ENCODE assay signal across 2 cellular contexts in genomic region chr1:207455183-207455754, GRCh38.
TF ChIP-seq lines count a peak whose summit lies in the region.

No MANE protein-coding gene starts in this region.

TF ChIP-seq in H1, 55 proteins besides CTCF, POLR2A, EP300 and RAD21:
- TF ChIP-seq TEAD4 (IDR thresholded peaks at IDR 0.05; ENCODE audit: low read depth, low read length) (no peak), PHF8 (conservative IDR thresholded peaks at IDR 0.05; ENCODE audit: low read depth, low read length) (no peak)

TF ChIP-seq in HepG2, 621 proteins besides CTCF, POLR2A, EP300 and RAD21:
- TF ChIP-seq MTA3 (CRISPR knock-in tag; IDR thresholded peaks at IDR 0.05) (no peak), HDAC6 (IDR thresholded peaks at IDR 0.05; ENCODE audit: low read depth, low read length) (no peak), KDM6A (CRISPR knock-in tag; IDR thresholded peaks at IDR 0.05; ENCODE audit: low read depth) (no peak), IRF1 (CRISPR knock-in tag; IDR thresholded peaks at IDR 0.05; ENCODE audit: low read depth) (no peak), ZBTB46 (CRISPR knock-in tag; IDR thresholded peaks at IDR 0.05; ENCODE audit: borderline replicate concordance) (no peak), NFE2 (CRISPR knock-in tag; IDR thresholded peaks at IDR 0.05) (no peak), MXD4 (CRISPR knock-in tag; IDR thresholded peaks at IDR 0.05) (no peak)
